8 cellular contexts compared by ENCODE assay signal in genomic region chr2:8684885-8685696, GRCh38. TPM values are rescaled to one million over a fixed set of nuclear protein-coding genes. Genes with fewer than 3 reads are reported as not detected.
A peak's percentile ranks its signal among the peaks of the same experiment; 100 is the strongest.
DNase-seq lines count a peak whose midpoint lies in the region; ATAC-seq, FAIRE-seq and TF ChIP-seq lines count a peak whose summit lies in the region.

No MANE protein-coding gene starts in this region.

- CTCF ChIA-PET in K562 (lab: Yijun Ruan, JAX; ENCODE audit: low intra/inter-chr PET ratio) = interaction anchor here (0.7 to 2.7 kb wide), 3 partner anchors 140 to 1261 kb away, joined by 3 to 41 read pairs (median 4); no protein-coding TSS in a partner anchor

- H3K79me2 ChIP-seq in K562 (ENCODE audit: control insufficient read depth, insufficient read depth, low read length) = peaks cover 20% of the 10 kb centered on the region

- H3K27ac ChIP-seq in K562 (ENCODE audit: extremely low read depth, low read depth, low read length) (peak overlapping the region; percentile 70), iPS-20b (ENCODE audit: low read length) (no peak overlapping the region)

- no peaks in the 10 kb centered on the region for H3K9me1 ChIP-seq in K562 (ENCODE audit: control insufficient read depth, insufficient read depth, low read length)

- intact Hi-C loops in K562 (cut with micrococcal nuclease) = loop anchor here (2.0 to 10.0 kb wide), 5 partner anchors 40 to 1590 kb away; no protein-coding TSS in a partner anchor

- H2AFZ ChIP-seq in K562 (ENCODE audit: low read depth, low read length) = peak overlapping the region; percentile 87

- TF ChIP-seq POLR2A in K562 (conservative IDR thresholded peaks at IDR 0.05) = peak; percentile 40; the same call in 1 of the 2 replicates

- H3K27me3 ChIP-seq in K562 (ENCODE audit: control insufficient read depth in 2 of 2, insufficient read depth in 2 of 2, low read length in 2 of 2) (no peaks in the 10 kb centered on the region), iPS-20b (ENCODE audit: insufficient read depth, low read length) (peaks cover 20% of the 10 kb centered on the region; the same call in 1 of the 2 replicates), skeletal muscle satellite cell (ENCODE audit: control insufficient read depth, insufficient read depth, low read length) (no peaks in the 10 kb centered on the region)

- DNase-seq in LNCaP clone FGC (ENCODE audit: low read depth) = no peak
- DNase-seq in T-helper 1 cell = peak in 4 of 5 donors; percentile 22 to 70 (median 36)
- peak; percentile 42 to 56 (median 48) for DNase-seq in K562 (ENCODE audit: extremely low read depth in 1 of 4, low spot score in 3 of 4)
- no peak for DNase-seq in KG1 (lab: John Stamatoyannopoulos, UW)
- no peak for DNase-seq in cortex of kidney (lab: John Stamatoyannopoulos, UW)

- TF ChIP-seq CTCF in GM12875 (IDR thresholded peaks at IDR 0.05; ENCODE audit: borderline replicate concordance, insufficient read depth, low read depth, low read length) = no peak
- TF ChIP-seq CTCF in LNCaP clone FGC (IDR thresholded peaks at IDR 0.05; ENCODE audit: control insufficient read depth, extremely low read depth, insufficient read depth) = no peak
- TF ChIP-seq CTCF in K562 (IDR thresholded peaks at IDR 0.05 in 2 of 3, conservative IDR thresholded peaks at IDR 0.05 in 1 of 3; ENCODE audit: insufficient read depth in 2 of 3, low read depth in 1 of 3, low read length in 3 of 3) = no peak

- peak overlapping the region; percentile 57 for H3K4me3 ChIP-seq in GM12875 (ENCODE audit: low read depth, low read length)
- peak overlapping the region; percentile 48 for H3K4me3 ChIP-seq in LNCaP clone FGC (ENCODE audit: low read depth, low read length)
- H3K4me3 ChIP-seq in K562 = peak overlapping the region; percentile 60
- H3K4me3 ChIP-seq in iPS-20b (ENCODE audit: low read length) = peak overlapping the region; percentile 96
- peak overlapping the region; percentile 72 for H3K4me3 ChIP-seq in skeletal muscle satellite cell (ENCODE audit: low read length)

- POLR2A ChIA-PET in K562 (lab: Yijun Ruan, JAX) = interaction anchor here (0.6 to 1.3 kb wide), 12 partner anchors 8 to 377 kb away, joined by 3 to 13 read pairs (median 4); no protein-coding TSS in a partner anchor

- no peaks in the 10 kb centered on the region for H3K36me3 ChIP-seq in K562 (ENCODE audit: control insufficient read depth, insufficient read depth, low read length)
- H3K36me3 ChIP-seq in iPS-20b (ENCODE audit: insufficient read depth, low read depth, low read length) = peaks cover 13% of the 10 kb centered on the region; the same call in 1 of the 2 replicates
- H3K36me3 ChIP-seq in skeletal muscle satellite cell (ENCODE audit: insufficient read depth, low read length) = peaks cover 3% of the 10 kb centered on the region

- H3K9me3 ChIP-seq in K562 (replicated peaks; ENCODE audit: control insufficient read depth, insufficient read depth, low read depth, low read length) (no peaks in the 10 kb centered on the region; the same call in 1 of the 2 replicates), iPS-20b (ENCODE audit: insufficient read depth, low read depth, low read length) (no peaks in the 10 kb centered on the region), skeletal muscle satellite cell (replicated peaks; ENCODE audit: low read length) (no peaks in the 10 kb centered on the region)

- H3K9ac ChIP-seq in K562 (ENCODE audit: insufficient read depth in 1 of 2, low read depth in 2 of 2, low read length in 2 of 2) (peak overlapping the region; percentile 73 to 91), iPS-20b (ENCODE audit: low read depth, low read length) (peak overlapping the region; percentile 17; the same call in 1 of the 2 replicates), skeletal muscle satellite cell (ENCODE audit: low read depth, low read length) (peak overlapping the region; percentile 63)

- FAIRE-seq in K562 (lab: Jason Lieb, UNC) = no peak

- H3K4me2 ChIP-seq in K562 (ENCODE audit: insufficient read depth, low read length) = peak overlapping the region; percentile 71
- H3K4me2 ChIP-seq in skeletal muscle satellite cell (ENCODE audit: low read length) = peak overlapping the region; percentile 93

- WGBS in K562 (ENCODE audit: insufficient coverage, low coverage, missing lambda C conversion rate) = 5% methylated on average over 70 of the region's 87 CpGs

- TF ChIP-seq RAD21 in K562 (CRISPR knock-in tag; conservative IDR thresholded peaks at IDR 0.05 in 1 of 2, IDR thresholded peaks at IDR 0.05 in 1 of 2) = no peak

- TF ChIP-seq EP300 in K562 (IDR thresholded peaks at IDR 0.05; ENCODE audit: low read length) = no peak

- H3K4me1 ChIP-seq in K562 (replicated peaks in 1 of 2; ENCODE audit: control insufficient read depth in 2 of 2, insufficient read depth in 2 of 2, low read length in 2 of 2) (peaks cover 20 to 27% of the 10 kb centered on the region in 2 experiments), iPS-20b (ENCODE audit: insufficient read depth, low read length) (peaks cover 9% of the 10 kb centered on the region; the same call in 1 of the 2 replicates), skeletal muscle satellite cell (ENCODE audit: control insufficient read depth, insufficient read depth, low read length) (peaks cover 17% of the 10 kb centered on the region)

- H4K20me1 ChIP-seq in K562 (replicated peaks; ENCODE audit: control insufficient read depth, insufficient read depth, low read length) = peaks cover 6% of the 10 kb centered on the region

- BruUV-seq in K562 (replicated peaks; lab: Mats Ljungman, UMichigan) = no TSS peak

- in situ Hi-C loops in K562 (cut with MboI) = loop anchor here (5.0 to 25.0 kb wide), 5 partner anchors 158 to 1598 kb away; no protein-coding TSS in a partner anchor

- ATAC-seq in K562 = peak; percentile 19

TF ChIP-seq in K562, 482 proteins besides CTCF, POLR2A, EP300 and RAD21 (continues in another document):
- TF ChIP-seq MBD2 (IDR thresholded peaks at IDR 0.05; ENCODE audit: borderline replicate concordance, low read depth) = 0 out of 2 replicates have a peak, but pooled peaks have one; percentile 42
- no peak for TF ChIP-seq POLR2AphosphoS5 (IDR thresholded peaks at IDR 0.05; ENCODE audit: control insufficient read depth, insufficient read depth, low read depth, low read length)
- TF ChIP-seq ARID2 (IDR thresholded peaks at IDR 0.05) = no peak
- no peak for TF ChIP-seq GATAD2A (IDR thresholded peaks at IDR 0.05)
- no peak for TF ChIP-seq PPARD (CRISPR knock-in tag; IDR thresholded peaks at IDR 0.05)
- 0 out of 2 replicates have a peak, but pooled peaks have one; percentile 2 for TF ChIP-seq ATF7 (IDR thresholded peaks at IDR 0.05)
- peak; percentile 69 for TF ChIP-seq MYC (IDR thresholded peaks at IDR 0.05; ENCODE audit: low read depth, low read length)
- peak; percentile 89; the same call in 1 of the 2 replicates for TF ChIP-seq MYC (CRISPR knock-in tag; IDR thresholded peaks at IDR 0.05; ENCODE audit: borderline replicate concordance, low read depth)
- peak; percentile 71; the same call in 1 of the 2 replicates for TF ChIP-seq FOXP1 (CRISPR knock-in tag; IDR thresholded peaks at IDR 0.05)
- TF ChIP-seq ZNF707 (CRISPR knock-in tag; conservative IDR thresholded peaks at IDR 0.05) = no peak
- peak; percentile 15; the same call in 1 of the 2 replicates for TF ChIP-seq CREM (IDR thresholded peaks at IDR 0.05; ENCODE audit: low read depth)
- no peak for TF ChIP-seq GATA2 (CRISPR knock-in tag; IDR thresholded peaks at IDR 0.05)
- TF ChIP-seq SIN3A (IDR thresholded peaks at IDR 0.05; ENCODE audit: borderline replicate concordance in 2 of 2, control insufficient read depth in 1 of 2, low read depth in 2 of 2, low read length in 2 of 2) = no peak; a peak in 1 of 4 replicates
- TF ChIP-seq ZNF12 (CRISPR knock-in tag; IDR thresholded peaks at IDR 0.05) = no peak
- TF ChIP-seq LARP7 (IDR thresholded peaks at IDR 0.05) = no peak
- peak; percentile 63; the same call in 1 of the 2 replicates for TF ChIP-seq ZBTB1 (CRISPR knock-in tag; IDR thresholded peaks at IDR 0.05; ENCODE audit: borderline replicate concordance, low read depth)
- TF ChIP-seq KLF16 (IDR thresholded peaks at IDR 0.05) = no peak
- no peak for TF ChIP-seq CBX8 (IDR thresholded peaks at IDR 0.05; ENCODE audit: borderline replicate concordance, extremely low read depth, low read depth, low read length, poor library complexity, severe bottlenecking)
- no peak for TF ChIP-seq KDM4B (IDR thresholded peaks at IDR 0.05; ENCODE audit: borderline replicate concordance in 2 of 2, low read depth in 1 of 2)

RNA-seq across cellular contexts. Expression of gene ID2, which starts 3.2 kb away (rescaled TPM):
- 13.4 and 28.3 TPM in 2 replicates for total RNA-seq in K562 (2011; cell fraction: chromatin; rRNA removed; ENCODE audit: low replicate concordance)
- 27.2 and 33.5 TPM in 2 replicates for total RNA-seq in K562 (2011; cell fraction: nucleolus; rRNA removed)
- total RNA-seq in K562 (2011; cell fraction: nucleoplasm; rRNA removed) = 24.2 and 26.6 TPM in 2 replicates
- total RNA-seq in K562 (2014; rRNA removed) (11.3 and 16.6 TPM in 2 replicates), K562 (2014; rRNA removed; fragmentation: Illumina TruSeq; extraction: Trizol) (9.3 and 11.0 TPM in 2 replicates), K562 (2015; rRNA removed; fragmentation: Illumina TruSeq; extraction: Trizol) (6.2 and 8.0 TPM in 2 replicates), K562 (2021) (8.3 and 11.1 TPM in 2 replicates)
- polyA plus RNA-seq in K562 (2011; rRNA removed) (16.7 and 29.0 TPM in 2 replicates), K562 (2014; fragmentation: Illumina TruSeq; extraction: Trizol) (14.9 and 20.5 TPM in 2 replicates), K562 (2014; fragmentation: Nextera tagmentation; extraction: Ambion mirVana) (10 to 100 TPM; 17.4 to 23.1 TPM), K562 (2014; rRNA removed) (28.8 and 35.7 TPM in 2 replicates)
- 22.2 and 66.4 TPM in 2 replicates for polyA plus RNA-seq in K562 (2011; cell fraction: cytosol; rRNA removed)
- polyA plus RNA-seq in K562 (2011; cell fraction: nucleus; rRNA removed) = 29.5 and 79.3 TPM in 2 replicates
- 20.6 and 22.3 TPM in 2 replicates for polyA plus RNA-seq in K562 (2012)
- polyA minus RNA-seq in K562 (2011; rRNA and poly(A)+ RNA removed) = 8.8 and 21.6 TPM in 2 replicates
- polyA minus RNA-seq in K562 (2011; cell fraction: cytosol; rRNA and poly(A)+ RNA removed) = 6.0 and 9.3 TPM in 2 replicates
- polyA minus RNA-seq in K562 (2011; cell fraction: nucleus; rRNA and poly(A)+ RNA removed) = 38.2 and 39.5 TPM in 2 replicates
- 81.1 and 89.3 TPM in 2 replicates for total RNA-seq in skeletal muscle satellite cell (2012; rRNA removed)

Comparison
In these comparisons a context has a peak if more than half of its experiments do, and no peak if none do; other contexts are left out.
1. DNase-seq: peak in T-helper 1 cell (4 of 5) and K562 (4 of 4); none in LNCaP clone FGC (single experiment), KG1 (single experiment) and cortex of kidney (single experiment).
2. H3K9ac ChIP-seq: peak in every context shown above with its lines; median percentile 82 in K562; 63 in skeletal muscle satellite cell; 17 in iPS-20b.
3. Peak in every context shown above with its lines, with median percentiles within 50 percentile points of each other: H3K4me3 ChIP-seq.